25 cellular contexts compared by ENCODE assay signal in genomic region chrX:107199491-107199890, GRCh38. TPM values are rescaled to one million over a fixed set of nuclear protein-coding genes. Genes with fewer than 3 reads are reported as not detected.
"Had no signal": no experiment of that assay in that cellular context is flagged by ENCODE, and none has a peak within 500 bp of the region (broad histone marks: within the 10 kb centered on the region; RNA-seq: fewer than 3 reads in every experiment).

No MANE protein-coding gene starts in this region.

- H3K36me3 Mint-ChIP-seq: naive thymus-derived CD4-positive, alpha-beta T cell had no signal

- H2AFZ ChIP-seq: parathyroid adenoma had no signal

- H3K27ac Mint-ChIP-seq: naive thymus-derived CD4-positive, alpha-beta T cell; nephron progenitor cell had no signal

- H3K4me1 ChIP-seq: esophagus squamous epithelium, heart left ventricle, parathyroid adenoma, prostate gland had no signal

- H3K9me3 ChIP-seq: esophagus squamous epithelium, heart left ventricle, prostate gland had no signal

- H3K4me3 Mint-ChIP-seq: naive thymus-derived CD4-positive, alpha-beta T cell; nephron progenitor cell had no signal

- H3K4me3 ChIP-seq: dorsolateral prefrontal cortex, esophagus squamous epithelium, heart left ventricle, prostate gland, skin epidermis had no signal

- DNase-seq: cortex of kidney; dorsolateral prefrontal cortex; effector CD8-positive, alpha-beta T cell; esophagus squamous epithelium; foreskin fibroblast; heart left ventricle; hippocampal formation; kidney glomerular epithelial cell; mammary epithelial cell; naive thymus-derived CD4-positive, alpha-beta T cell; nephron progenitor cell; retina; stimulated activated CD4-positive, alpha-beta T cell treated with anti-CD3 and anti-CD28 coated beads, Interleukin-12 subunit alpha, Interleukin-12 subunit beta, amount 100 ng/mL, for 4 hours; stimulated activated naive CD4-positive, alpha-beta T cell treated with Interleukin-2 at 50 U/mL for 16 hours; trophoblast cell had no signal

- H3K79me2 ChIP-seq: parathyroid adenoma had no signal

- H3K9ac ChIP-seq: parathyroid adenoma had no signal

- H3K36me3 ChIP-seq: esophagus squamous epithelium, heart left ventricle, prostate gland had no signal

- FAIRE-seq: islet of Langerhans had no signal

- H3K27me3 ChIP-seq: esophagus squamous epithelium had no signal

- ATAC-seq: heart left ventricle; left lobe of liver; naive thymus-derived CD4-positive, alpha-beta T cell; sciatic nerve had no signal

- H3K4me1 Mint-ChIP-seq: naive thymus-derived CD4-positive, alpha-beta T cell; nephron progenitor cell had no signal

- H3K27ac ChIP-seq: dorsolateral prefrontal cortex, esophagus squamous epithelium, heart left ventricle, parathyroid adenoma, prostate gland, skin epidermis had no signal

- H3K9me3 Mint-ChIP-seq: naive thymus-derived CD4-positive, alpha-beta T cell had no signal

RNA-seq across cellular contexts. Expression of gene NUP62CL, which starts 6.7 kb away (rescaled TPM):
- total RNA-seq: mesenteric fat pad had no signal

RNA-seq across cellular contexts. Expression of gene DNAAF6, which starts 6.9 kb away (rescaled TPM):
- total RNA-seq: esophagus squamous epithelium; heart left ventricle; left lobe of liver; lower leg skin; mammary epithelial cell; mesenteric fat pad; naive thymus-derived CD4-positive, alpha-beta T cell; omental fat pad; sciatic nerve; urinary bladder had no signal
- polyA plus RNA-seq: heart left ventricle; mammary epithelial cell; naive thymus-derived CD4-positive, alpha-beta T cell; urinary bladder had no signal
